ENCODE assay signal across 18 cellular contexts in the genomic region with DNA sequence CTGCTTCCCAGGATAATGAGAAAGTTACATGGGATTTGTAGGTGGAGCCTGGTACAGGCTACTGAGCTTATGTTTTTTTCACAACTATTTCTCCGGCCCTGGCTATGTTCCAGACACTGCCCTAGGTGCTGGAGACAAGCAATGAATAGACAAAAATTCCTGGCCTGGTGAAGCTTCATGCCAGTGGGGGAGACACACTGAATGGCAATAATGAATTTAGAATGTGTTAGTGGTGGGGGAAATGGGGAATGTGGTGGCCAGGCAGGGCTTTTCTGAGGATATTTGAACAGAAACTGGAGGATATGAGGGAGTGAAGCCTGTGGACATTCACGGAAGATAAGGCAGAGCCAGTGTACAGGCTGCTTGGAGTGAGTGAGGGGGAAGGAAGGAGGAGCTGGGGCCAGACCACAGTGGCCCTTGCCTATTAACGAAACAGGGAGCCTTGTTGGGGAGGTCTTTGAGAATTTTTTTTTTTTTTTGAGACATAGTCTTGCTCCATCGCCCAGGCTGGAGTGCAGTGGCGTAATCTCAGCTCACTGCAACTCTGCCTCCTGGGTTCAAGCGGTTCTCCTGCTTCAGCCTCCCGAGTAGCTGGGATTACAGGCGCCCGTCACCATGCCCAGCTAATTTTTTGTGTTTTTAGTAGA. TPM values are rescaled to one million over a fixed set of nuclear protein-coding genes. Genes with fewer than 3 reads are reported as not detected.
DNase-seq lines count a peak whose midpoint lies in the region; ATAC-seq, FAIRE-seq and TF ChIP-seq lines count a peak whose summit lies in the region.
"Had no signal": no experiment of that assay in that cellular context is flagged by ENCODE, and none has a peak within 500 bp of the region (broad histone marks: within the 10 kb centered on the region; RNA-seq: fewer than 3 reads in every experiment).

No MANE protein-coding gene starts in this region.

- BruUV-seq in MCF 10A (replicated peaks; lab: Mats Ljungman, UMichigan), result no TSS peak
- no TSS peak for BruUV-seq in K562 (replicated peaks; lab: Mats Ljungman, UMichigan)

- no peaks in the 10 kb centered on the region for H3K9me1 ChIP-seq in K562 (ENCODE audit: control insufficient read depth, insufficient read depth, low read length)

- H3K27me3 ChIP-seq in breast epithelium (no peaks in the 10 kb centered on the region), K562 (ENCODE audit: control insufficient read depth in 2 of 2, insufficient read depth in 2 of 2, low read length in 2 of 2) (no peaks in the 10 kb centered on the region; a peak in 1 of 5 replicates), thoracic aorta (replicated peaks; ENCODE audit: insufficient read depth) (no peaks in the 10 kb centered on the region)
- H3K27me3 ChIP-seq: transverse colon had no signal

- FAIRE-seq in K562 (lab: Jason Lieb, UNC), result peak; percentile 84

- H3K4me2 ChIP-seq in K562 (ENCODE audit: insufficient read depth, low read length), result peak overlapping the region; percentile 43; the same call in 1 of the 2 replicates
- H3K4me2 ChIP-seq: KMS-11 had no signal

- TF ChIP-seq EP300 in K562 (IDR thresholded peaks at IDR 0.05; ENCODE audit: low read length), result no peak

- H3K9me3 Mint-ChIP-seq in MCF 10A (ENCODE audit: unreplicated experiment), result no peaks in the 10 kb centered on the region

- CTCF ChIA-PET in MCF 10A (lab: Yijun Ruan, JAX) (interaction anchor here (0.5 to 10.4 kb wide), 9 partner anchors 8 to 261 kb away, joined by 3 to 92 read pairs (median 5); a partner anchor contains a TSS), K562 (lab: Yijun Ruan, JAX; ENCODE audit: low intra/inter-chr PET ratio) (interaction anchor here (1.3 kb wide), 1 partner anchor 8 kb away, joined by 3 read pairs; no protein-coding TSS in a partner anchor)

- DNase-seq in MCF 10A (ENCODE audit: unreplicated experiment) (peak; percentile 58), breast epithelium (ENCODE audit: low spot score in 2 of 2) (no peak), NOMO-1 treated with dmso at 0.1 percent for 144 hours (lab: John Stamatoyannopoulos, UW; ENCODE audit: unreplicated experiment) (peak; percentile 9), K562 (ENCODE audit: extremely low read depth in 1 of 4, low spot score in 3 of 4) (peak in 2 of 4 experiments; percentile 36 to 46), thoracic aorta (ENCODE audit: low spot score) (no peak), NCI-H187 (lab: John Stamatoyannopoulos, UW) (no peak)
- DNase-seq in NK-92 treated with Interleukin-12 subunit alpha and Interleukin-12 subunit beta, amount 100 ng/mL, for 24 hours (lab: John Stamatoyannopoulos, UW), result no peak
- DNase-seq: activated CD4-positive, CD25-positive, alpha-beta regulatory T cell; activated gamma-delta T cell; hippocampal formation; NCI-H1436 treated with DMSO at 0.1 percent for 48 hours; NCI-H2227 treated with DMSO at 0.1 percent for 48 hours; PC-3; transverse colon had no signal

- H3K4me3 ChIP-seq in breast epithelium (no peak overlapping the region), K562 (no peak overlapping the region), thoracic aorta (no peak overlapping the region)
- H3K4me3 ChIP-seq: skin epidermis, transverse colon had no signal

- no peak overlapping the region for H3K27ac Mint-ChIP-seq in MCF 10A (ENCODE audit: low read depth, unreplicated experiment)

- intact Hi-C loops in MCF 10A (cut with micrococcal nuclease), result no loop called here
- intact Hi-C loops in breast epithelium (cut with DNase I; ENCODE audit: low total_unique reads), result no loop called here
- intact Hi-C loops in K562 (cut with micrococcal nuclease), result loop anchor here (5.0 kb wide), 1 partner anchor 276 kb away; no protein-coding TSS in a partner anchor

- no peak for TF ChIP-seq RAD21 in K562 (CRISPR knock-in tag; conservative IDR thresholded peaks at IDR 0.05 in 1 of 2, IDR thresholded peaks at IDR 0.05 in 1 of 2)

- in situ Hi-C loops in K562 (cut with MboI), result loop anchor here (25.0 kb wide), 1 partner anchor 824 kb away; a partner anchor contains a TSS

- POLR2A ChIA-PET in MCF 10A (lab: Yijun Ruan, JAX) (interaction anchor here (0.9 to 1.1 kb wide), 3 partner anchors 16 to 271 kb away, joined by 3 to 4 read pairs (median 4); a partner anchor contains a TSS), K562 (lab: Yijun Ruan, JAX) (interaction anchor here (0.6 to 1.3 kb wide), 7 partner anchors 12 to 284 kb away, joined by 3 to 4 read pairs (median 3); a partner anchor contains a TSS)

- no peaks in the 10 kb centered on the region for H3K79me2 ChIP-seq in K562 (ENCODE audit: control insufficient read depth, insufficient read depth, low read length)

- TF ChIP-seq POLR2A in breast epithelium (IDR thresholded peaks at IDR 0.05) (no peak), K562 (conservative IDR thresholded peaks at IDR 0.05) (no peak)

- 0 out of 2 replicates have a peak overlapping the region, but pooled peaks have one; percentile 38 for H2AFZ ChIP-seq in K562 (ENCODE audit: low read depth, low read length)

- H3K4me3 Mint-ChIP-seq in MCF 10A (ENCODE audit: unreplicated experiment), result no peak overlapping the region

- no peaks in the 10 kb centered on the region for H3K9me3 ChIP-seq in breast epithelium
- no peaks in the 10 kb centered on the region for H3K9me3 ChIP-seq in K562 (replicated peaks; ENCODE audit: control insufficient read depth, insufficient read depth, low read depth, low read length)
- H3K9me3 ChIP-seq in thoracic aorta, result no peaks in the 10 kb centered on the region
- H3K9me3 ChIP-seq: transverse colon had no signal

- H3K36me3 ChIP-seq in breast epithelium (no peaks in the 10 kb centered on the region), K562 (ENCODE audit: control insufficient read depth, insufficient read depth, low read length) (no peaks in the 10 kb centered on the region), thoracic aorta (no peaks in the 10 kb centered on the region)
- H3K36me3 ChIP-seq: transverse colon had no signal

- peaks cover 18% of the 10 kb centered on the region for H3K4me1 Mint-ChIP-seq in MCF 10A (ENCODE audit: insufficient read depth, unreplicated experiment)

- peaks cover 2 to 13% of the 10 kb centered on the region in 2 donors for H3K4me1 ChIP-seq in breast epithelium
- peaks cover 35 to 56% of the 10 kb centered on the region in 2 experiments for H3K4me1 ChIP-seq in K562 (replicated peaks in 1 of 2; ENCODE audit: control insufficient read depth in 2 of 2, insufficient read depth in 2 of 2, low read length in 2 of 2)
- peaks cover 50 to 85% of the 10 kb centered on the region in 2 donors for H3K4me1 ChIP-seq in thoracic aorta (ENCODE audit: control insufficient read depth in 1 of 2, low read depth in 2 of 2)

- no peak overlapping the region for H3K27ac ChIP-seq in breast epithelium
- 0 out of 3 replicates have a peak overlapping the region, but pooled peaks have one; percentile 15 for H3K27ac ChIP-seq in K562 (ENCODE audit: extremely low read depth, low read depth, low read length)
- H3K27ac ChIP-seq in thoracic aorta, result peak overlapping the region; percentile 92 to 99
- H3K27ac ChIP-seq: KMS-11, transverse colon had no signal

- H3K36me3 Mint-ChIP-seq in MCF 10A (ENCODE audit: insufficient read depth, unreplicated experiment), result no peaks in the 10 kb centered on the region

- H4K20me1 ChIP-seq in K562 (replicated peaks; ENCODE audit: control insufficient read depth, insufficient read depth, low read length), result 0 out of 2 replicates have a peak, but pooled peaks cover 6% of the 10 kb centered on the region

- no peak for TF ChIP-seq CTCF in MCF 10A (IDR thresholded peaks at IDR 0.05; ENCODE audit: unreplicated experiment)
- TF ChIP-seq CTCF in breast epithelium (IDR thresholded peaks at IDR 0.05), result no peak
- no peak for TF ChIP-seq CTCF in K562 (IDR thresholded peaks at IDR 0.05 in 2 of 3, conservative IDR thresholded peaks at IDR 0.05 in 1 of 3; ENCODE audit: insufficient read depth in 2 of 3, low read depth in 1 of 3, low read length in 3 of 3)
- no peak for TF ChIP-seq CTCF in thoracic aorta (IDR thresholded peaks at IDR 0.05)

- H3K9ac ChIP-seq in K562 (ENCODE audit: insufficient read depth in 1 of 2, low read depth in 2 of 2, low read length in 2 of 2), result peak overlapping the region in 1 of 2 experiments; percentile 55; a peak in 2 of 4 replicates
- H3K9ac ChIP-seq: KMS-11 had no signal

- WGBS in K562 (ENCODE audit: insufficient coverage, low coverage, missing lambda C conversion rate), result 46% methylated on average over 9 of the region's 9 CpGs

- ATAC-seq in K562 (peak; percentile 15; the same call in 1 of the 3 replicates), thoracic aorta (ENCODE audit: insufficient number of reproducible peaks, low FRiP score, low read depth) (no peak), HG03108 (IDR thresholded peaks at IDR 0.05; ENCODE audit: unreplicated experiment) (no peak)
- ATAC-seq: PC-3 had no signal

- H3K27me3 Mint-ChIP-seq in MCF 10A (ENCODE audit: insufficient read depth, unreplicated experiment), result no peaks in the 10 kb centered on the region

RNA-seq across cellular contexts. Expression of a gene that starts 6.6 kb away (rescaled TPM):
- total RNA-seq in MCF 10A (2022) (not detected in 2 replicates), breast epithelium (under 1 TPM in 2 of 3 donors, not detected in 1; 0.44 to 0.98 TPM), K562 (2014; rRNA removed) (not detected in 2 replicates), K562 (2014; rRNA removed; fragmentation: Illumina TruSeq; extraction: Trizol) (not detected in 2 replicates), K562 (2015; rRNA removed; fragmentation: Illumina TruSeq; extraction: Trizol) (not detected in 2 replicates), K562 (2021) (not detected in 2 replicates), thoracic aorta (10 to 100 TPM; 13.9 to 44.5 TPM)
- total RNA-seq in K562 (2011; cell fraction: chromatin; rRNA removed; ENCODE audit: low replicate concordance), result not detected in 2 replicates
- total RNA-seq in K562 (2011; cell fraction: nucleolus; rRNA removed), result not detected in 2 replicates
- total RNA-seq in K562 (2011; cell fraction: nucleoplasm; rRNA removed), result not detected in 2 replicates
- polyA plus RNA-seq in K562 (2011; rRNA removed) (not detected in 2 replicates), K562 (2014; fragmentation: Illumina TruSeq; extraction: Trizol) (not detected in 2 replicates), K562 (2014; fragmentation: Nextera tagmentation; extraction: Ambion mirVana) (not detected), K562 (2014; rRNA removed) (not detected in 2 replicates)
- not detected in 2 replicates for polyA plus RNA-seq in K562 (2011; cell fraction: cytosol; rRNA removed)
- not detected in 2 replicates for polyA plus RNA-seq in K562 (2011; cell fraction: nucleus; rRNA removed)
- not detected in 2 replicates for polyA plus RNA-seq in K562 (2012)
- not detected in 2 replicates for polyA minus RNA-seq in K562 (2011; rRNA and poly(A)+ RNA removed)
- not detected in 2 replicates for polyA minus RNA-seq in K562 (2011; cell fraction: cytosol; rRNA and poly(A)+ RNA removed)
- not detected in 2 replicates for polyA minus RNA-seq in K562 (2011; cell fraction: nucleus; rRNA and poly(A)+ RNA removed)
- total RNA-seq: PC-3 had no signal

RNA-seq across cellular contexts. Expression of a gene that starts 19.6 kb away (rescaled TPM):
- total RNA-seq in MCF 10A (2022) (0.14 and 0.32 TPM in 2 replicates), breast epithelium (not detected), K562 (2014; rRNA removed) (0.33 and 0.45 TPM in 2 replicates), K562 (2014; rRNA removed; fragmentation: Illumina TruSeq; extraction: Trizol) (0.07 and 0.10 TPM in 2 replicates), K562 (2015; rRNA removed; fragmentation: Illumina TruSeq; extraction: Trizol) (0.18 and 0.30 TPM in 2 replicates), K562 (2021) (0.25 and 0.53 TPM in 2 replicates), thoracic aorta (not detected)
- total RNA-seq in K562 (2011; cell fraction: chromatin; rRNA removed; ENCODE audit: low replicate concordance), result 0.53 and 0.69 TPM in 2 replicates
- 0.33 and 0.79 TPM in 2 replicates for total RNA-seq in K562 (2011; cell fraction: nucleolus; rRNA removed)
- 0.31 and 0.44 TPM in 2 replicates for total RNA-seq in K562 (2011; cell fraction: nucleoplasm; rRNA removed)
- polyA plus RNA-seq in K562 (2011; rRNA removed) (0.15 and 0.22 TPM in 2 replicates), K562 (2014; fragmentation: Illumina TruSeq; extraction: Trizol) (0.12 and 0.26 TPM in 2 replicates), K562 (2014; fragmentation: Nextera tagmentation; extraction: Ambion mirVana) (not detected), K562 (2014; rRNA removed) (0.28 and 0.41 TPM in 2 replicates)
- polyA plus RNA-seq in K562 (2011; cell fraction: cytosol; rRNA removed), result 0.13 and 0.18 TPM in 2 replicates
- polyA plus RNA-seq in K562 (2011; cell fraction: nucleus; rRNA removed), result 0.79 and 0.84 TPM in 2 replicates
- 0.25 and 0.43 TPM in 2 replicates for polyA plus RNA-seq in K562 (2012)
- polyA minus RNA-seq in K562 (2011; rRNA and poly(A)+ RNA removed), result 0.11 and 0.18 TPM in 2 replicates
- not detected in 2 replicates for polyA minus RNA-seq in K562 (2011; cell fraction: cytosol; rRNA and poly(A)+ RNA removed)
- polyA minus RNA-seq in K562 (2011; cell fraction: nucleus; rRNA and poly(A)+ RNA removed), result 0.13 and 0.78 TPM in 2 replicates

RNA-seq across cellular contexts. Expression of a gene that starts 31.6 kb away (rescaled TPM):
- total RNA-seq in MCF 10A (2022), result not detected in 2 replicates
- total RNA-seq in breast epithelium, result 1 to 10 TPM; 1.9 to 3.6 (median 2.1) TPM
- 0.53 TPM in 1 of 2 replicates, not detected in the other for total RNA-seq in K562 (2011; cell fraction: chromatin; rRNA removed; ENCODE audit: low replicate concordance)
- 0.33 and 0.39 TPM in 2 replicates for total RNA-seq in K562 (2011; cell fraction: nucleolus; rRNA removed)
- total RNA-seq in K562 (2011; cell fraction: nucleoplasm; rRNA removed), result 0.29 and 0.84 TPM in 2 replicates
- not detected in 2 replicates for total RNA-seq in K562 (2014; rRNA removed)
- total RNA-seq in K562 (2014; rRNA removed; fragmentation: Illumina TruSeq; extraction: Trizol), result not detected in 2 replicates
- total RNA-seq in K562 (2015; rRNA removed; fragmentation: Illumina TruSeq; extraction: Trizol), result not detected in 2 replicates
- not detected in 2 replicates for total RNA-seq in K562 (2021)
- polyA plus RNA-seq in K562 (2011; rRNA removed), result not detected in 2 replicates
- polyA plus RNA-seq in K562 (2011; cell fraction: cytosol; rRNA removed), result 0.09 and 0.16 TPM in 2 replicates
- 0.15 and 0.28 TPM in 2 replicates for polyA plus RNA-seq in K562 (2011; cell fraction: nucleus; rRNA removed)
- polyA plus RNA-seq in K562 (2012), result 0.22 TPM in 1 of 2 replicates, not detected in the other
- polyA plus RNA-seq in K562 (2014; fragmentation: Illumina TruSeq; extraction: Trizol), result not detected in 2 replicates
- polyA plus RNA-seq in K562 (2014; fragmentation: Nextera tagmentation; extraction: Ambion mirVana), result not detected
- 0.34 and 0.66 TPM in 2 replicates for polyA plus RNA-seq in K562 (2014; rRNA removed)
- not detected in 2 replicates for polyA minus RNA-seq in K562 (2011; rRNA and poly(A)+ RNA removed)
- not detected in 2 replicates for polyA minus RNA-seq in K562 (2011; cell fraction: cytosol; rRNA and poly(A)+ RNA removed)
- not detected in 2 replicates for polyA minus RNA-seq in K562 (2011; cell fraction: nucleus; rRNA and poly(A)+ RNA removed)
- 1 to 10 TPM; 3.9 to 5.6 TPM for total RNA-seq in thoracic aorta
- total RNA-seq: PC-3 had no signal

RNA-seq across cellular contexts. Expression of a gene that starts 31.7 kb away (rescaled TPM):
- 0.19 TPM in 1 of 2 replicates, not detected in the other for total RNA-seq in MCF 10A (2022)
- 1 to 10 TPM in 1 of 3 donors, under 1 TPM in 2; 0.16 to 2.9 (median 0.98) TPM for total RNA-seq in breast epithelium
- total RNA-seq in K562 (2011; cell fraction: chromatin; rRNA removed; ENCODE audit: low replicate concordance), result not detected in 2 replicates
- total RNA-seq in K562 (2011; cell fraction: nucleolus; rRNA removed), result not detected in 2 replicates
- total RNA-seq in K562 (2011; cell fraction: nucleoplasm; rRNA removed), result not detected in 2 replicates
- not detected in 2 replicates for total RNA-seq in K562 (2014; rRNA removed)
- total RNA-seq in K562 (2014; rRNA removed; fragmentation: Illumina TruSeq; extraction: Trizol), result not detected in 2 replicates
- total RNA-seq in K562 (2015; rRNA removed; fragmentation: Illumina TruSeq; extraction: Trizol), result not detected in 2 replicates
- total RNA-seq in K562 (2021), result not detected in 2 replicates
- polyA plus RNA-seq in K562 (2011; rRNA removed), result not detected in 2 replicates
- not detected in 2 replicates for polyA plus RNA-seq in K562 (2011; cell fraction: cytosol; rRNA removed)
- polyA plus RNA-seq in K562 (2011; cell fraction: nucleus; rRNA removed), result not detected in 2 replicates
- not detected in 2 replicates for polyA plus RNA-seq in K562 (2012)
- polyA plus RNA-seq in K562 (2014; fragmentation: Illumina TruSeq; extraction: Trizol), result not detected in 2 replicates
- under 1 TPM in 1 of 2 experiments, not detected in 1; 0.06 TPM for polyA plus RNA-seq in K562 (2014; fragmentation: Nextera tagmentation; extraction: Ambion mirVana)
- polyA plus RNA-seq in K562 (2014; rRNA removed), result 0.07 TPM in 1 of 2 replicates, not detected in the other
- polyA minus RNA-seq in K562 (2011; rRNA and poly(A)+ RNA removed), result not detected in 2 replicates
- not detected in 2 replicates for polyA minus RNA-seq in K562 (2011; cell fraction: cytosol; rRNA and poly(A)+ RNA removed)
- not detected in 2 replicates for polyA minus RNA-seq in K562 (2011; cell fraction: nucleus; rRNA and poly(A)+ RNA removed)
- total RNA-seq in thoracic aorta, result not detected
- total RNA-seq: dermis microvascular lymphatic vessel endothelial cell, PC-3, transverse colon had no signal

Comparison
In these comparisons a context has a peak if more than half of its experiments do, and no peak if none do; other contexts are left out.
1. DNase-seq: peak in MCF 10A (single experiment) and NOMO-1 treated with dmso at 0.1 percent for 144 hours (single experiment); none in breast epithelium (0 of 2), thoracic aorta (single experiment), NK-92 treated with Interleukin-12 subunit alpha and Interleukin-12 subunit beta, amount 100 ng/mL, for 24 hours (single experiment) and NCI-H187 (0 of 2).
2. H3K27ac ChIP-seq: peak in K562 (single experiment) and thoracic aorta (2 of 2); none in breast epithelium (0 of 2).
3. RNA of a gene that starts 6.6 kb away (total RNA-seq): 13.9 to 44.5 TPM in thoracic aorta; 0.44 to 0.98 TPM in breast epithelium, not detected in MCF 10A and not detected in K562; every median in the first group is over 4 times any median in the second.